ENCODE assay signal across 8 cellular contexts in the genomic region with DNA sequence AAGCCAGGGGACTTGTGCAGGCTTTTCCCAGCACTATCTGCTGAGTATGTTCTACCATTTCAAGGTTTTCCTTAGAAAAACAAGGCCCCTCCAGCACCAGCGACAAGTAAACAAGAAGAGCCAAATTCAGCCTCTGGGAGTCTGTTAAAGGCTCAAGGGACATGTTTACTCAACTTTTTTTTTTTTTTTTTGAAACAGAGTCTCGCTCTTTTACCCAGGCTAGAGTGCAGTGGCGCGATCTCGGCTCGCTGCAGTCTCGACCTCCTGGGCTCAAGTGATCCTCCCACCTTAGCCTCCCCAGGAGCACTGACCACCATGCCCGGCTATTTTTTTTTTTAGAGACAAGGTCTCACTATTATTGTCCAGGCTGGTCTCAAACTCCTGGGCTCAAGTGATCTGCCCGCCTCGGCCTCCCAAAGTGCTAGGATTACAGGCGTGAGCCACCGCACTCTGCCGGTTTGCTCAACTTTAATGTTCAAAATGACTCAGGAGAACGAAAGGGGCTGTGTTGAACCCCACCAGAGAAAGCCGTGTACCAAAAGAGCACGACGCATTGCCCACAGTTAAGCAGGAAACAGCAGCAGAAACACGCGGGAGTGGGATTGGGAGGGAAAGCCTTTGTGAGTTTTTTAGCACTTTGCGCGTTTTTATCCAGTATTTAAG.
DNase-seq lines count a peak whose midpoint lies in the region; TF ChIP-seq lines count a peak whose summit lies in the region.

No MANE protein-coding gene starts in this region.

- peaks cover 2% of the 10 kb centered on the region for H3K9me3 ChIP-seq in iPS-18c (ENCODE audit: control insufficient read depth, insufficient read depth, low read length)

- peak overlapping the region; percentile 92 for H3K27ac Mint-ChIP-seq in activated naive CD4-positive, alpha-beta T cell treated with anti-CD3 and anti-CD28 coated beads, Interleukin-2, amount 10 ng/mL, durations not matched to agents 7 days and 5 days

- H3K4me3 ChIP-seq in HL-60 (replicated peaks; ENCODE audit: insufficient read depth, low read length) = peak overlapping the region; percentile 72
- peak overlapping the region; percentile 93 for H3K4me3 ChIP-seq in iPS-18c (ENCODE audit: insufficient read depth, low read depth, low read length)

- H3K36me3 Mint-ChIP-seq in activated naive CD4-positive, alpha-beta T cell treated with anti-CD3 and anti-CD28 coated beads, Interleukin-2, amount 10 ng/mL, durations not matched to agents 7 days and 5 days = peaks cover 17% of the 10 kb centered on the region

- CTCF ChIA-PET in activated naive CD4-positive, alpha-beta T cell treated with anti-CD3 and anti-CD28 coated beads, Interleukin-2, amount 10 ng/mL, durations not matched to agents 7 days and 5 days (lab: Charles Lee) = no interaction called here

- DNase-seq in DMS53 (lab: John Stamatoyannopoulos, UW) = peak; percentile 69
- DNase-seq in DMS53 treated with DMSO at 0.1 percent for 48 hours (lab: John Stamatoyannopoulos, UW; ENCODE audit: unreplicated experiment) = no peak
- DNase-seq in HL-60 (ENCODE audit: low read depth in 1 of 2, low spot score in 1 of 2) = no peak
- DNase-seq in activated naive CD4-positive, alpha-beta T cell treated with anti-CD3 and anti-CD28 coated beads, Interleukin-2, amount 10 ng/mL, durations not matched to agents 7 days and 5 days = peak; percentile 43
- peak; percentile 32 for DNase-seq in stimulated activated CD4-positive, alpha-beta T cell treated with anti-CD3 and anti-CD28 coated beads, Interleukin-4, amount 100 ng/mL, for 1 hour
- DNase-seq in UCSD-AML1 (lab: John Stamatoyannopoulos, UW; ENCODE audit: unreplicated experiment) = no peak
- no peak for DNase-seq in SIG-M5 treated with dmso at 0.1 percent for 504 hours (lab: John Stamatoyannopoulos, UW; ENCODE audit: unreplicated experiment)

- no peaks in the 10 kb centered on the region for H3K27me3 ChIP-seq in HL-60 (ENCODE audit: insufficient read depth, poor library complexity, severe bottlenecking)

- no peak for TF ChIP-seq CTCF in HL-60 (IDR thresholded peaks at IDR 0.05; ENCODE audit: insufficient read depth, low read length)

- peak overlapping the region; percentile 90 for H3K4me3 Mint-ChIP-seq in activated naive CD4-positive, alpha-beta T cell treated with anti-CD3 and anti-CD28 coated beads, Interleukin-2, amount 10 ng/mL, durations not matched to agents 7 days and 5 days

- H3K9me3 Mint-ChIP-seq in activated naive CD4-positive, alpha-beta T cell treated with anti-CD3 and anti-CD28 coated beads, Interleukin-2, amount 10 ng/mL, durations not matched to agents 7 days and 5 days = no peaks in the 10 kb centered on the region

- H3K4me1 Mint-ChIP-seq in activated naive CD4-positive, alpha-beta T cell treated with anti-CD3 and anti-CD28 coated beads, Interleukin-2, amount 10 ng/mL, durations not matched to agents 7 days and 5 days = peaks cover 45% of the 10 kb centered on the region

- H3K27ac ChIP-seq in HL-60 (replicated peaks) = peak overlapping the region; percentile 98

- no peaks in the 10 kb centered on the region for H3K27me3 Mint-ChIP-seq in activated naive CD4-positive, alpha-beta T cell treated with anti-CD3 and anti-CD28 coated beads, Interleukin-2, amount 10 ng/mL, durations not matched to agents 7 days and 5 days

Comparison
In these comparisons a context has a peak if more than half of its experiments do, and no peak if none do; other contexts are left out.
1. DNase-seq: peak in DMS53 (single experiment), activated naive CD4-positive, alpha-beta T cell treated with anti-CD3 and anti-CD28 coated beads, Interleukin-2, amount 10 ng/mL, durations not matched to agents 7 days and 5 days (single experiment) and stimulated activated CD4-positive, alpha-beta T cell treated with anti-CD3 and anti-CD28 coated beads, Interleukin-4, amount 100 ng/mL, for 1 hour (single experiment); none in DMS53 treated with DMSO at 0.1 percent for 48 hours (single experiment), HL-60 (0 of 2), UCSD-AML1 (single experiment) and SIG-M5 treated with dmso at 0.1 percent for 504 hours (single experiment).